In the genomic region with DNA sequence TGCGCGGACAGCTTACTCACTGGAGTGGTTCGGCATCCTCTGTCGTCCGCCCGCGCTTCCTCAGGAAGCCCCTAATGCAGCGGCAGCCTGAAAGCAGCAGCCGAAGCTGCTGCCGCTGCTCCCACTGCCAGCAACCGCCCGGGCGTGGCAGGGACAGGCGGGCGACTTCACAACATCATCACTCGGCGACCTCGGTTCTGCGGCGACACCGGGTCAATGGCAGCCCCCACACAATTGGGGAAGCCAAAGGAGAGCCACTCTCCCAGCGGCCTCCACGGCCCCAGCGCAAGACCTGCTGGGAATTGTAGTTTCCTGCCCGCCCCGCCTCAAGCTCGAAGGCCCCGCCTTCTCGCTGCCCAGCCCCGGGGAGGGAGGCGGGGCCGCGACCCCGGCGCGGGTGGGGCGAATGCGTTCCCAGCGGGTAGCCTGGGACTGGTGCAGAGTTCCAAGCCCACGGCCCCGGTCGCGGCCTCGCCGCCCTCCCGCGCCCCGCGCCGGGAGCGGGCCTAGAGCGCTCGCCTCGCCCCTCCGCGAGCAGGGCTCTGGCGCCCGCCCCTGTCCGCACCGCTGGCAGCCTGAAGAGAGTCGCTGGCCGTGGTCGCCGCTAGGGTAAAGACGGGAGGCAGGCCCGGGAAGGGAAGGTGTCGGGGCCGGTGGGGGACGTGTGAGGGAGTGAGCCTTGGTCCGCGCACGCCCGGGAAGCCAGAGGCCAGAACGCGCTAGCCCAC, we compare ENCODE assay signal across 1 cellular context.
TF ChIP-seq lines count a peak whose summit lies in the region.

A gene with protein sequence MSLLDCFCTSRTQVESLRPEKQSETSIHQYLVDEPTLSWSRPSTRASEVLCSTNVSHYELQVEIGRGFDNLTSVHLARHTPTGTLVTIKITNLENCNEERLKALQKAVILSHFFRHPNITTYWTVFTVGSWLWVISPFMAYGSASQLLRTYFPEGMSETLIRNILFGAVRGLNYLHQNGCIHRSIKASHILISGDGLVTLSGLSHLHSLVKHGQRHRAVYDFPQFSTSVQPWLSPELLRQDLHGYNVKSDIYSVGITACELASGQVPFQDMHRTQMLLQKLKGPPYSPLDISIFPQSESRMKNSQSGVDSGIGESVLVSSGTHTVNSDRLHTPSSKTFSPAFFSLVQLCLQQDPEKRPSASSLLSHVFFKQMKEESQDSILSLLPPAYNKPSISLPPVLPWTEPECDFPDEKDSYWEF (plus strand): TSS at position 411 of the 728 bp plus-strand sequence. CDS start 3,101 bp downstream, outside the sequence.
A gene with protein sequence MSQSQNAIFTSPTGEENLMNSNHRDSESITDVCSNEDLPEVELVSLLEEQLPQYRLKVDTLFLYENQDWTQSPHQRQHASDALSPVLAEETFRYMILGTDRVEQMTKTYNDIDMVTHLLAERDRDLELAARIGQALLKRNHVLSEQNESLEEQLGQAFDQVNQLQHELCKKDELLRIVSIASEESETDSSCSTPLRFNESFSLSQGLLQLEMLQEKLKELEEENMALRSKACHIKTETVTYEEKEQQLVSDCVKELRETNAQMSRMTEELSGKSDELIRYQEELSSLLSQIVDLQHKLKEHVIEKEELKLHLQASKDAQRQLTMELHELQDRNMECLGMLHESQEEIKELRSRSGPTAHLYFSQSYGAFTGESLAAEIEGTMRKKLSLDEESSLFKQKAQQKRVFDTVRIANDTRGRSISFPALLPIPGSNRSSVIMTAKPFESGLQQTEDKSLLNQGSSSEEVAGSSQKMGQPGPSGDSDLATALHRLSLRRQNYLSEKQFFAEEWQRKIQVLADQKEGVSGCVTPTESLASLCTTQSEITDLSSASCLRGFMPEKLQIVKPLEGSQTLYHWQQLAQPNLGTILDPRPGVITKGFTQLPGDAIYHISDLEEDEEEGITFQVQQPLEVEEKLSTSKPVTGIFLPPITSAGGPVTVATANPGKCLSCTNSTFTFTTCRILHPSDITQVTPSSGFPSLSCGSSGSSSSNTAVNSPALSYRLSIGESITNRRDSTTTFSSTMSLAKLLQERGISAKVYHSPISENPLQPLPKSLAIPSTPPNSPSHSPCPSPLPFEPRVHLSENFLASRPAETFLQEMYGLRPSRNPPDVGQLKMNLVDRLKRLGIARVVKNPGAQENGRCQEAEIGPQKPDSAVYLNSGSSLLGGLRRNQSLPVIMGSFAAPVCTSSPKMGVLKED (minus strand): TSS at position 129 of the 728 bp plus-strand sequence. CDS start 30,951 bp downstream, outside the sequence.

TF ChIP-seq in HepG2, 621 proteins besides CTCF, POLR2A, EP300 and RAD21 (continues in another document):
- TF ChIP-seq, protein P1, sequence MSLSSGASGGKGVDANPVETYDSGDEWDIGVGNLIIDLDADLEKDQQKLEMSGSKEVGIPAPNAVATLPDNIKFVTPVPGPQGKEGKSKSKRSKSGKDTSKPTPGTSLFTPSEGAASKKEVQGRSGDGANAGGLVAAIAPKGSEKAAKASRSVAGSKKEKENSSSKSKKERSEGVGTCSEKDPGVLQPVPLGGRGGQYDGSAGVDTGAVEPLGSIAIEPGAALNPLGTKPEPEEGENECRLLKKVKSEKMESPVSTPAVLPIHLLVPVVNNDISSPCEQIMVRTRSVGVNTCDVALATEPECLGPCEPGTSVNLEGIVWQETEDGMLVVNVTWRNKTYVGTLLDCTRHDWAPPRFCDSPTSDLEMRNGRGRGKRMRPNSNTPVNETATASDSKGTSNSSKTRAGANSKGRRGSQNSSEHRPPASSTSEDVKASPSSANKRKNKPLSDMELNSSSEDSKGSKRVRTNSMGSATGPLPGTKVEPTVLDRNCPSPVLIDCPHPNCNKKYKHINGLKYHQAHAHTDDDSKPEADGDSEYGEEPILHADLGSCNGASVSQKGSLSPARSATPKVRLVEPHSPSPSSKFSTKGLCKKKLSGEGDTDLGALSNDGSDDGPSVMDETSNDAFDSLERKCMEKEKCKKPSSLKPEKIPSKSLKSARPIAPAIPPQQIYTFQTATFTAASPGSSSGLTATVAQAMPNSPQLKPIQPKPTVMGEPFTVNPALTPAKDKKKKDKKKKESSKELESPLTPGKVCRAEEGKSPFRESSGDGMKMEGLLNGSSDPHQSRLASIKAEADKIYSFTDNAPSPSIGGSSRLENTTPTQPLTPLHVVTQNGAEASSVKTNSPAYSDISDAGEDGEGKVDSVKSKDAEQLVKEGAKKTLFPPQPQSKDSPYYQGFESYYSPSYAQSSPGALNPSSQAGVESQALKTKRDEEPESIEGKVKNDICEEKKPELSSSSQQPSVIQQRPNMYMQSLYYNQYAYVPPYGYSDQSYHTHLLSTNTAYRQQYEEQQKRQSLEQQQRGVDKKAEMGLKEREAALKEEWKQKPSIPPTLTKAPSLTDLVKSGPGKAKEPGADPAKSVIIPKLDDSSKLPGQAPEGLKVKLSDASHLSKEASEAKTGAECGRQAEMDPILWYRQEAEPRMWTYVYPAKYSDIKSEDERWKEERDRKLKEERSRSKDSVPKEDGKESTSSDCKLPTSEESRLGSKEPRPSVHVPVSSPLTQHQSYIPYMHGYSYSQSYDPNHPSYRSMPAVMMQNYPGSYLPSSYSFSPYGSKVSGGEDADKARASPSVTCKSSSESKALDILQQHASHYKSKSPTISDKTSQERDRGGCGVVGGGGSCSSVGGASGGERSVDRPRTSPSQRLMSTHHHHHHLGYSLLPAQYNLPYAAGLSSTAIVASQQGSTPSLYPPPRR (CRISPR knock-in tag; IDR thresholded peaks at IDR 0.05; ENCODE audit: borderline replicate concordance) = peak; percentile 39; the same call in 1 of the 2 replicates
- peak; percentile 75; the same call in 1 of the 2 replicates for TF ChIP-seq ZSCAN25 (CRISPR knock-in tag; IDR thresholded peaks at IDR 0.05)
- peak; percentile 72; the same call in 1 of the 2 replicates for TF ChIP-seq SMAD9 (CRISPR knock-in tag; IDR thresholded peaks at IDR 0.05)
- TF ChIP-seq ZNF782 (CRISPR knock-in tag; IDR thresholded peaks at IDR 0.05; ENCODE audit: borderline replicate concordance) = peak; percentile 33; the same call in 1 of the 2 replicates
- TF ChIP-seq ZNF317 (CRISPR knock-in tag; IDR thresholded peaks at IDR 0.05) = peak; percentile 92
- TF ChIP-seq, protein P2, sequence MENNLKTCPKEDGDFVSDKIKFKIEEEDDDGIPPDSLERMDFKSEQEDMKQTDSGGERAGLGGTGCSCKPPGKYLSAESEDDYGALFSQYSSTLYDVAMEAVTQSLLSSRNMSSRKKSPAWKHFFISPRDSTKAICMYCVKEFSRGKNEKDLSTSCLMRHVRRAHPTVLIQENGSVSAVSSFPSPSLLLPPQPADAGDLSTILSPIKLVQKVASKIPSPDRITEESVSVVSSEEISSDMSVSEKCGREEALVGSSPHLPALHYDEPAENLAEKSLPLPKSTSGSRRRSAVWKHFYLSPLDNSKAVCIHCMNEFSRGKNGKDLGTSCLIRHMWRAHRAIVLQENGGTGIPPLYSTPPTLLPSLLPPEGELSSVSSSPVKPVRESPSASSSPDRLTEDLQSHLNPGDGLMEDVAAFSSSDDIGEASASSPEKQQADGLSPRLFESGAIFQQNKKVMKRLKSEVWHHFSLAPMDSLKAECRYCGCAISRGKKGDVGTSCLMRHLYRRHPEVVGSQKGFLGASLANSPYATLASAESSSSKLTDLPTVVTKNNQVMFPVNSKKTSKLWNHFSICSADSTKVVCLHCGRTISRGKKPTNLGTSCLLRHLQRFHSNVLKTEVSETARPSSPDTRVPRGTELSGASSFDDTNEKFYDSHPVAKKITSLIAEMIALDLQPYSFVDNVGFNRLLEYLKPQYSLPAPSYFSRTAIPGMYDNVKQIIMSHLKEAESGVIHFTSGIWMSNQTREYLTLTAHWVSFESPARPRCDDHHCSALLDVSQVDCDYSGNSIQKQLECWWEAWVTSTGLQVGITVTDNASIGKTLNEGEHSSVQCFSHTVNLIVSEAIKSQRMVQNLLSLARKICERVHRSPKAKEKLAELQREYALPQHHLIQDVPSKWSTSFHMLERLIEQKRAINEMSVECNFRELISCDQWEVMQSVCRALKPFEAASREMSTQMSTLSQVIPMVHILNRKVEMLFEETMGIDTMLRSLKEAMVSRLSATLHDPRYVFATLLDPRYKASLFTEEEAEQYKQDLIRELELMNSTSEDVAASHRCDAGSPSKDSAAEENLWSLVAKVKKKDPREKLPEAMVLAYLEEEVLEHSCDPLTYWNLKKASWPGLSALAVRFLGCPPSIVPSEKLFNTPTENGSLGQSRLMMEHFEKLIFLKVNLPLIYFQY (CRISPR knock-in tag; IDR thresholded peaks at IDR 0.05; ENCODE audit: borderline replicate concordance) = peak; percentile 90
- peak; percentile 84 for TF ChIP-seq FOXK2 (IDR thresholded peaks at IDR 0.05)
- TF ChIP-seq PHF20 (CRISPR knock-in tag; IDR thresholded peaks at IDR 0.05) = peak; percentile 98
- TF ChIP-seq FOXK1 (CRISPR knock-in tag; IDR thresholded peaks at IDR 0.05; ENCODE audit: borderline replicate concordance, low read depth) = peak; percentile 97; the same call in 1 of the 2 replicates
- no peak for TF ChIP-seq U2AF1 (optimal IDR thresholded peaks at IDR 0.05; ENCODE audit: low read depth, low read length)
- TF ChIP-seq, protein P3, sequence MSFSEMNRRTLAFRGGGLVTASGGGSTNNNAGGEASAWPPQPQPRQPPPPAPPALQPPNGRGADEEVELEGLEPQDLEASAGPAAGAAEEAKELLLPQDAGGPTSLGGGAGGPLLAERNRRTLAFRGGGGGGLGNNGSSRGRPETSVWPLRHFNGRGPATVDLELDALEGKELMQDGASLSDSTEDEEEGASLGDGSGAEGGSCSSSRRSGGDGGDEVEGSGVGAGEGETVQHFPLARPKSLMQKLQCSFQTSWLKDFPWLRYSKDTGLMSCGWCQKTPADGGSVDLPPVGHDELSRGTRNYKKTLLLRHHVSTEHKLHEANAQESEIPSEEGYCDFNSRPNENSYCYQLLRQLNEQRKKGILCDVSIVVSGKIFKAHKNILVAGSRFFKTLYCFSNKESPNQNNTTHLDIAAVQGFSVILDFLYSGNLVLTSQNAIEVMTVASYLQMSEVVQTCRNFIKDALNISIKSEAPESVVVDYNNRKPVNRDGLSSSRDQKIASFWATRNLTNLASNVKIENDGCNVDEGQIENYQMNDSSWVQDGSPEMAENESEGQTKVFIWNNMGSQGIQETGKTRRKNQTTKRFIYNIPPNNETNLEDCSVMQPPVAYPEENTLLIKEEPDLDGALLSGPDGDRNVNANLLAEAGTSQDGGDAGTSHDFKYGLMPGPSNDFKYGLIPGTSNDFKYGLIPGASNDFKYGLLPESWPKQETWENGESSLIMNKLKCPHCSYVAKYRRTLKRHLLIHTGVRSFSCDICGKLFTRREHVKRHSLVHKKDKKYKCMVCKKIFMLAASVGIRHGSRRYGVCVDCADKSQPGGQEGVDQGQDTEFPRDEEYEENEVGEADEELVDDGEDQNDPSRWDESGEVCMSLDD (CRISPR knock-in tag; IDR thresholded peaks at IDR 0.05; ENCODE audit: borderline replicate concordance) = no peak; the same call in 1 of the 2 replicates
- TF ChIP-seq SKI (IDR thresholded peaks at IDR 0.05; ENCODE audit: partially characterized antibody) = no peak
- TF ChIP-seq CCDC6 (CRISPR knock-in tag; IDR thresholded peaks at IDR 0.05) = peak; percentile 89
- TF ChIP-seq ZNF253 (CRISPR knock-in tag; IDR thresholded peaks at IDR 0.05; ENCODE audit: borderline replicate concordance) = peak; percentile 32; the same call in 1 of the 2 replicates
- TF ChIP-seq, protein P4, sequence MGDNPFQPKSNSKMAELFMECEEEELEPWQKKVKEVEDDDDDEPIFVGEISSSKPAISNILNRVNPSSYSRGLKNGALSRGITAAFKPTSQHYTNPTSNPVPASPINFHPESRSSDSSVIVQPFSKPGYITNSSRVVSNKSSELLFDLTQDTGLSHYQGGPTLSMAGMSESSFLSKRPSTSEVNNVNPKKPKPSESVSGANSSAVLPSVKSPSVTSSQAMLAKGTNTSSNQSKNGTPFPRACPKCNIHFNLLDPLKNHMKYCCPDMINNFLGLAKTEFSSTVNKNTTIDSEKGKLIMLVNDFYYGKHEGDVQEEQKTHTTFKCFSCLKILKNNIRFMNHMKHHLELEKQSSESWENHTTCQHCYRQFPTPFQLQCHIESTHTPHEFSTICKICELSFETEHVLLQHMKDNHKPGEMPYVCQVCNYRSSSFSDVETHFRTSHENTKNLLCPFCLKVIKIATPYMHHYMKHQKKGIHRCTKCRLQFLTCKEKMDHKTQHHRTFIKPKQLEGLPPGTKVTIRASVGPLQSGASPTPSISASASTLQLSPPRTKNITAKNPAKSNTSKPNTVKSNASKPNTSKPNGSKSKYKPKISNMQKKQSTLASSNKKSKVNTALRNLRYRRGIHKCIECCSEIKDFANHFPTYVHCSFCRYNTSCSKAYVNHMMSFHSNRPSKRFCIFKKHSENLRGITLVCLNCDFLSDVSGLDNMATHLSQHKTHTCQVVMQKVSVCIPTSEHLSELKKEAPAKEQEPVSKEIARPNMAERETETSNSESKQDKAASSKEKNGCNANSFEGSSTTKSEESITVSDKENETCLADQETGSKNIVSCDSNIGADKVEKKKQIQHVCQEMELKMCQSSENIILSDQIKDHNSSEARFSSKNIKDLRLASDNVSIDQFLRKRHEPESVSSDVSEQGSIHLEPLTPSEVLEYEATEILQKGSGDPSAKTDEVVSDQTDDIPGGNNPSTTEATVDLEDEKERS (CRISPR knock-in tag; IDR thresholded peaks at IDR 0.05) = peak; percentile 87
- TF ChIP-seq ZNF607 (CRISPR knock-in tag; IDR thresholded peaks at IDR 0.05; ENCODE audit: borderline replicate concordance) = peak; percentile 42
- TF ChIP-seq MAFK (conservative IDR thresholded peaks at IDR 0.05 in 1 of 2, IDR thresholded peaks at IDR 0.05 in 1 of 2; ENCODE audit: low read length in 2 of 2) = no peak
- peak; percentile 83; the same call in 1 of the 2 replicates for TF ChIP-seq GFI1 (CRISPR knock-in tag; IDR thresholded peaks at IDR 0.05; ENCODE audit: borderline replicate concordance)
- TF ChIP-seq SIX4 (CRISPR knock-in tag; IDR thresholded peaks at IDR 0.05) = peak; percentile 78
- TF ChIP-seq RBM39 (IDR thresholded peaks at IDR 0.05; ENCODE audit: low read depth, low read length, poor library complexity, severe bottlenecking) = peak; percentile 88
- no peak for TF ChIP-seq MBNL3 (CRISPR knock-in tag; conservative IDR thresholded peaks at IDR 0.05)
- TF ChIP-seq ZMYM2 (CRISPR knock-in tag; IDR thresholded peaks at IDR 0.05) = no peak
- TF ChIP-seq, protein P5, sequence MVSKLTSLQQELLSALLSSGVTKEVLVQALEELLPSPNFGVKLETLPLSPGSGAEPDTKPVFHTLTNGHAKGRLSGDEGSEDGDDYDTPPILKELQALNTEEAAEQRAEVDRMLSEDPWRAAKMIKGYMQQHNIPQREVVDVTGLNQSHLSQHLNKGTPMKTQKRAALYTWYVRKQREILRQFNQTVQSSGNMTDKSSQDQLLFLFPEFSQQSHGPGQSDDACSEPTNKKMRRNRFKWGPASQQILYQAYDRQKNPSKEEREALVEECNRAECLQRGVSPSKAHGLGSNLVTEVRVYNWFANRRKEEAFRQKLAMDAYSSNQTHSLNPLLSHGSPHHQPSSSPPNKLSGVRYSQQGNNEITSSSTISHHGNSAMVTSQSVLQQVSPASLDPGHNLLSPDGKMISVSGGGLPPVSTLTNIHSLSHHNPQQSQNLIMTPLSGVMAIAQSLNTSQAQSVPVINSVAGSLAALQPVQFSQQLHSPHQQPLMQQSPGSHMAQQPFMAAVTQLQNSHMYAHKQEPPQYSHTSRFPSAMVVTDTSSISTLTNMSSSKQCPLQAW (CRISPR knock-in tag; IDR thresholded peaks at IDR 0.05) = peak; percentile 90
- TF ChIP-seq NR2F1 (CRISPR knock-in tag; IDR thresholded peaks at IDR 0.05) = peak; percentile 49 to 69; a peak in 3 of 4 replicates
- no peak for TF ChIP-seq ZNF460 (CRISPR knock-in tag; IDR thresholded peaks at IDR 0.05; ENCODE audit: borderline replicate concordance)
- 0 out of 2 replicates have a peak, but pooled peaks have one; percentile 89 for TF ChIP-seq ISX (CRISPR knock-in tag; conservative IDR thresholded peaks at IDR 0.05)
- no peak for TF ChIP-seq ARID2 (CRISPR knock-in tag; IDR thresholded peaks at IDR 0.05; ENCODE audit: borderline replicate concordance)
- TF ChIP-seq ZNF451 (CRISPR knock-in tag; IDR thresholded peaks at IDR 0.05) = peak; percentile 90
- TF ChIP-seq SSRP1 (CRISPR knock-in tag; IDR thresholded peaks at IDR 0.05) = no peak
- TF ChIP-seq SMARCC2 (IDR thresholded peaks at IDR 0.05) = no peak
- TF ChIP-seq JUND (CRISPR knock-in tag; IDR thresholded peaks at IDR 0.05) = peak; percentile 67
- TF ChIP-seq EEA1 (CRISPR knock-in tag; IDR thresholded peaks at IDR 0.05; ENCODE audit: borderline replicate concordance) = peak; percentile 70; the same call in 1 of the 2 replicates
